ENCODE assay signal across 9 cellular contexts in genomic region chr1:65002156-65002507, GRCh38. TPM values are rescaled to one million over a fixed set of nuclear protein-coding genes. Genes with fewer than 3 reads are reported as not detected.
DNase-seq lines count a peak whose midpoint lies in the region; ATAC-seq and FAIRE-seq lines count a peak whose summit lies in the region.
"Had no signal": no experiment of that assay in that cellular context is flagged by ENCODE, and none has a peak within 500 bp of the region (broad histone marks: within the 10 kb centered on the region; RNA-seq: fewer than 3 reads in every experiment).

No MANE protein-coding gene starts in this region.

- no peaks in the 10 kb centered on the region for H3K9me3 ChIP-seq in iPS-18c (ENCODE audit: control insufficient read depth, insufficient read depth, low read length)
- peaks cover 0 to 5% (median 0%) of the 10 kb centered on the region in 5 donors for H3K9me3 ChIP-seq in subcutaneous abdominal adipose tissue (ENCODE audit: control insufficient read depth in 5 of 5, low read length in 5 of 5)
- H3K9me3 ChIP-seq in small intestine (ENCODE audit: control insufficient read depth, low read depth), result no peaks in the 10 kb centered on the region

- H3K4me1 Mint-ChIP-seq in T-helper 2 cell treated with Interferon-gamma antibody and Interleukin-4, amounts not matched to agents 5 μg/mL and 100 μg/mL, for 36 hours (ENCODE audit: low read depth), result peaks cover 25% of the 10 kb centered on the region
- peaks cover 28% of the 10 kb centered on the region for H3K4me1 Mint-ChIP-seq in activated naive CD4-positive, alpha-beta T cell treated with anti-CD3 and anti-CD28 coated beads, Interleukin-2, amount 50 U/mL, for 24 hours

- H3K27ac Mint-ChIP-seq in T-helper 2 cell treated with Interferon-gamma antibody and Interleukin-4, amounts not matched to agents 5 μg/mL and 100 μg/mL, for 36 hours, result no peak overlapping the region
- peak overlapping the region; percentile 10 for H3K27ac Mint-ChIP-seq in activated naive CD4-positive, alpha-beta T cell treated with anti-CD3 and anti-CD28 coated beads, Interleukin-2, amount 50 U/mL, for 24 hours

- H3K4me3 ChIP-seq in iPS-18c (ENCODE audit: insufficient read depth, low read depth, low read length) (peak overlapping the region; percentile 78), subcutaneous abdominal adipose tissue (ENCODE audit: low read depth in 1 of 5, low read length in 5 of 5) (peak overlapping the region; percentile 58 to 85 (median 65)), small intestine (ENCODE audit: low read depth in 1 of 2, low read length in 2 of 2) (peak overlapping the region in 1 of 2 donors; percentile 65)

- no peak for DNase-seq in T-helper 2 cell treated with Interferon-gamma antibody and Interleukin-4, amounts not matched to agents 5 μg/mL and 100 μg/mL, for 36 hours (ENCODE audit: low spot score)
- DNase-seq in T-helper 2 cell (no peak), small intestine (no peak), OCI-M2 (lab: John Stamatoyannopoulos, UW; ENCODE audit: unreplicated experiment) (no peak)
- DNase-seq: SHP77 treated with DMSO at 0.1 percent for 48 hours had no signal

- H3K36me3 Mint-ChIP-seq in T-helper 2 cell treated with Interferon-gamma antibody and Interleukin-4, amounts not matched to agents 5 μg/mL and 100 μg/mL, for 36 hours (ENCODE audit: low read depth), result no peaks in the 10 kb centered on the region
- H3K36me3 Mint-ChIP-seq in activated naive CD4-positive, alpha-beta T cell treated with anti-CD3 and anti-CD28 coated beads, Interleukin-2, amount 50 U/mL, for 24 hours, result peaks cover 7% of the 10 kb centered on the region

- no peak for ATAC-seq in GM18517 (IDR thresholded peaks at IDR 0.05; ENCODE audit: unreplicated experiment)

- H3K9ac ChIP-seq in subcutaneous abdominal adipose tissue (ENCODE audit: low read length in 5 of 5), result peak overlapping the region; percentile 75 to 94 (median 89)

- 69 to 73% (median 70%) methylated on average over 12 of the region's 12 CpGs for WGBS in small intestine, 3 donors

- H3K36me3 ChIP-seq in subcutaneous abdominal adipose tissue (ENCODE audit: control insufficient read depth in 5 of 5, insufficient read depth in 5 of 5, low read length in 5 of 5) (no peaks in the 10 kb centered on the region), small intestine (ENCODE audit: control insufficient read depth in 2 of 2, insufficient read depth in 2 of 2, low read length in 2 of 2) (no peaks in the 10 kb centered on the region)

- H3K4me1 ChIP-seq in subcutaneous abdominal adipose tissue (ENCODE audit: control insufficient read depth in 5 of 5, insufficient read depth in 5 of 5, low read length in 5 of 5) (peaks cover 3 to 27% (median 18%) of the 10 kb centered on the region in 5 donors), small intestine (ENCODE audit: control insufficient read depth in 2 of 2, insufficient read depth in 1 of 2, low read depth in 1 of 2, low read length in 1 of 2) (no peaks in the 10 kb centered on the region)

- H3K27ac ChIP-seq in subcutaneous abdominal adipose tissue (ENCODE audit: low read depth, low read length), result peak overlapping the region; percentile 99
- H3K27ac ChIP-seq in small intestine (ENCODE audit: low read depth in 1 of 2, low read length in 1 of 2), result peak overlapping the region in 1 of 2 donors; percentile 91

- peaks cover 10% of the 10 kb centered on the region for H3K9me3 Mint-ChIP-seq in T-helper 2 cell treated with Interferon-gamma antibody and Interleukin-4, amounts not matched to agents 5 μg/mL and 100 μg/mL, for 36 hours
- peaks cover 8% of the 10 kb centered on the region for H3K9me3 Mint-ChIP-seq in activated naive CD4-positive, alpha-beta T cell treated with anti-CD3 and anti-CD28 coated beads, Interleukin-2, amount 50 U/mL, for 24 hours

- H3K27me3 Mint-ChIP-seq in T-helper 2 cell treated with Interferon-gamma antibody and Interleukin-4, amounts not matched to agents 5 μg/mL and 100 μg/mL, for 36 hours (ENCODE audit: low read depth), result peaks cover 34% of the 10 kb centered on the region
- H3K27me3 Mint-ChIP-seq in activated naive CD4-positive, alpha-beta T cell treated with anti-CD3 and anti-CD28 coated beads, Interleukin-2, amount 50 U/mL, for 24 hours, result no peaks in the 10 kb centered on the region

- no peaks in the 10 kb centered on the region for H3K27me3 ChIP-seq in subcutaneous abdominal adipose tissue (ENCODE audit: control insufficient read depth in 5 of 5, insufficient read depth in 4 of 5, low read length in 5 of 5)
- H3K27me3 ChIP-seq in small intestine (ENCODE audit: control insufficient read depth in 2 of 2, insufficient read depth in 2 of 2, low read length in 2 of 2), result no peaks in the 10 kb centered on the region

- peak overlapping the region; percentile 72 for H3K4me3 Mint-ChIP-seq in T-helper 2 cell treated with Interferon-gamma antibody and Interleukin-4, amounts not matched to agents 5 μg/mL and 100 μg/mL, for 36 hours
- H3K4me3 Mint-ChIP-seq in activated naive CD4-positive, alpha-beta T cell treated with anti-CD3 and anti-CD28 coated beads, Interleukin-2, amount 50 U/mL, for 24 hours, result peak overlapping the region; percentile 65

- FAIRE-seq in small intestine (lab: Jason Lieb, UNC), result no peak

RNA-seq across cellular contexts. Expression of gene JAK1, which starts 35.8 kb away (rescaled TPM):
- polyA plus RNA-seq in small intestine, result 10 to 100 TPM; 29.4 to 33.3 (median 31.9) TPM
